In the genomic region with DNA sequence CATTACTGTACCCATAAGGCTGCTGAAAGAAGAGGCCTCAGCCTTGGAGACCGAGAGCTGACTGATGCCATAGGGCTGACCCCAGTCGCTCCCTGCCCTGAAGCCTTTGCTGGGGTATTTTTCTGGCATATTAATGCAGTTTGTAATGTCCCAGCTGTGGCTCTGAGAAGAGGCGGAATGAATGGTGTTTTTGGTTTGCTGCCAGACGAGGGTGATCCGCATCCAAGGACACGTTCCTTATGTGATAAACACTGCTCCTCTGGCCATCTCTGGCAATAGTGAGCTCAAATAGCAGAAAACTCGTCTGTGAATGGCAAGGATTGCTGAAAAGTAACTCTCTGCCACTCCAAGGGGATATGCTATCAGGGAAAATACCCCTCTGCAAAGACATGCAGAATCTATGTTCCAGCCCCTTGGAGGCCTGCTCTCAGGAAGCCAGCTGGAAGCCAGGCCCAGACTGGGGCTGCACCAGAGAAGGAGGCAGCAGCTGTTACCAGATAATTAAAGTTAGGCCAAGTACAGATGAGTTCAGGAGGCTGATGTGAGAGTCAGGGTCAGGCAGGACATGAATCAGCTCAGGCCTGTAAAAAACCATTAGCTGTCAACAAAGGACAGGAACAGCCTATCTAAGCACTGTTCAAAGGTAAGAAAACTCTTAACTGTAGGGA, we compare ENCODE assay signal across 9 cellular contexts. TPM values are rescaled to one million over a fixed set of nuclear protein-coding genes. Genes with fewer than 3 reads are reported as not detected.
DNase-seq lines count a peak whose midpoint lies in the region; ATAC-seq and TF ChIP-seq lines count a peak whose summit lies in the region.
"Had no signal": no experiment of that assay in that cellular context is flagged by ENCODE, and none has a peak within 500 bp of the region (broad histone marks: within the 10 kb centered on the region; RNA-seq: fewer than 3 reads in every experiment).

No MANE protein-coding gene starts in this region.

- H3K4me3 ChIP-seq in DOHH2 (ENCODE audit: low read length), result peak overlapping the region; percentile 21

- peaks cover 59% of the 10 kb centered on the region for H3F3A ChIP-seq in DOHH2 (ENCODE audit: control insufficient read depth, insufficient read depth)

- H4K20me1 ChIP-seq in DOHH2 (ENCODE audit: control insufficient read depth, insufficient read depth, low read depth, low read length), result no peaks in the 10 kb centered on the region

- in situ Hi-C loops in KBM-7 (cut with MboI; ENCODE audit: low pct_unique_long_range_greater_than_20kb, low sequenced_read_pairs), result no loop called here

- H3K36me3 ChIP-seq in DOHH2 (ENCODE audit: control insufficient read depth, low read length), result peaks cover 4% of the 10 kb centered on the region; the same call in 1 of the 2 replicates

- H3K9me3 ChIP-seq in DOHH2 (ENCODE audit: control insufficient read depth, insufficient read depth, low read length), result no peaks in the 10 kb centered on the region

- no peaks in the 10 kb centered on the region for H3K9me2 ChIP-seq in DOHH2 (replicated peaks; ENCODE audit: control insufficient read depth, low read length)

- no peaks in the 10 kb centered on the region for H3K79me2 ChIP-seq in DOHH2 (ENCODE audit: control insufficient read depth, low read length)

- peak overlapping the region; percentile 68 for H3K27ac ChIP-seq in DOHH2 (ENCODE audit: low read depth, low read length)

- peaks cover 98% of the 10 kb centered on the region for H3K4me1 ChIP-seq in DOHH2 (ENCODE audit: control insufficient read depth, low read length)

- intact Hi-C loops in left cardiac atrium (cut with DNase I), result no loop called here

- TF ChIP-seq CTCF in DOHH2 (IDR thresholded peaks at IDR 0.05; ENCODE audit: low read depth, low read length, poor library complexity, severe bottlenecking), result no peak

- H3K27me3 ChIP-seq in DOHH2 (ENCODE audit: control insufficient read depth, low read length), result no peaks in the 10 kb centered on the region

- peak; percentile 65 to 83 for ATAC-seq in left cardiac atrium

- DNase-seq in UCSD-AML1 (lab: John Stamatoyannopoulos, UW; ENCODE audit: unreplicated experiment) (peak; percentile 19), left cardiac atrium (peak; percentile 52), putamen (ENCODE audit: low spot score) (peak; percentile 70), MV-4-11 (lab: John Stamatoyannopoulos, UW) (no peak), mesenteric fat pad (ENCODE audit: low spot score) (no peak), KBM-7 (no peak)
- no peak for DNase-seq in activated T-cell treated with anti-CD3 and anti-CD28 coated beads, Interleukin-2, amount 50 U/mL, for 1 hour
- DNase-seq: NCI-H187 had no signal

- peak overlapping the region; percentile 55 for H3K4me2 ChIP-seq in DOHH2 (ENCODE audit: low read length)

RNA-seq across cellular contexts. Expression of a gene that starts 28.9 kb away (rescaled TPM):
- total RNA-seq in left cardiac atrium, result 1 to 10 TPM; 1.7 to 2.1 TPM
- 5.7 TPM for total RNA-seq in mesenteric fat pad

RNA-seq across cellular contexts. Expression of a gene that starts 51.0 kb away (rescaled TPM):
- total RNA-seq in left cardiac atrium (100 to 1,000 TPM in 1 of 2 donors, 10 to 100 TPM in 1; 92.9 to 138 TPM), mesenteric fat pad (28.9 TPM)

Comparison
In these comparisons a context has a peak if more than half of its experiments do, and no peak if none do; other contexts are left out.
1. DNase-seq: peak in UCSD-AML1 (single experiment), left cardiac atrium (single experiment) and putamen (single experiment); none in MV-4-11 (single experiment), mesenteric fat pad (single experiment), activated T-cell treated with anti-CD3 and anti-CD28 coated beads, Interleukin-2, amount 50 U/mL, for 1 hour (single experiment) and KBM-7 (single experiment).